ENCODE assay signal across 8 cellular contexts in the genomic region with DNA sequence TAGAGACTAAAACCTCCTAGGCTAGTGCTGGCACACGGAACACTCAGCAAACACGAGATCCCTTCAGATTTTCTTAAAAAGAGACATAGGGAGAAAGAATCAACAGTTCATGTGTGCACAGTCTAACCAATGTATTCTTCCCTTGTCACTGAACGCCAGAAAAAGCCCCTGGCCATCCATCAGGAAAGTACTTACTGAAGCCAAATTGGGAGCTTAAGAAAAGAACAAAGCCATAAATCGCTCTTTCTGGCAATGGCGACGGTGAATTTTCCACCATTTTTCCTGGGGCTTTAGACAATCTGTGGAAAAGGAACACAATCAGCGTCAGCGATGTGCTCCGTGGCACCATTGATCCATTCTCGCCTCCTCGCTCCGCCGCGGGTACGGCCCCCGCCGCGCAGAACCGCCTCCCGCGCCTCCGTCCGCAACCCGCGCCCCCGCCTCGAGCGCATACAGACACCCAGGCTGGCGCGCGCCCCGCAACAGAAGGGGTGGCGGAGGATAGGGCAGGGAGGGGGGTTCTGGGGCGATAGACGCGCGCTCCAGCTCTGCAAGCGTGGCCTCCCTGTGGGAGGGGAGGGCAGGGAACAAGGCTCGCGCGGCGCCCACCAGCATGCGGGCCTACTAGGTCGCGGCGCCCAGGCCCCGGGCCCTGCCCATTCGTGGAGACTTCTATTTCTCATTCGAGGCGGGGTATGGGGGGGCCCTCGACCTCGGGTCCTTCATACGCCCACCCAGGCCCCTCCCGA. TPM values are rescaled to one million over a fixed set of nuclear protein-coding genes. Genes with fewer than 3 reads are reported as not detected.
DNase-seq lines count a peak whose midpoint lies in the region; ATAC-seq and TF ChIP-seq lines count a peak whose summit lies in the region.

No MANE protein-coding gene starts in this region.

- peak overlapping the region; percentile 79 for H3K4me3 Mint-ChIP-seq in activated CD4-positive, alpha-beta memory T cell treated with anti-CD3 and anti-CD28 coated beads, Interleukin-2, amount 10 ng/mL, durations not matched to agents 7 days and 5 days

- no peaks in the 10 kb centered on the region for H3K9me3 Mint-ChIP-seq in activated CD4-positive, alpha-beta memory T cell treated with anti-CD3 and anti-CD28 coated beads, Interleukin-2, amount 10 ng/mL, durations not matched to agents 7 days and 5 days

- peaks cover 36% of the 10 kb centered on the region for H3K4me1 Mint-ChIP-seq in activated CD4-positive, alpha-beta memory T cell treated with anti-CD3 and anti-CD28 coated beads, Interleukin-2, amount 10 ng/mL, durations not matched to agents 7 days and 5 days

- peaks cover 17% of the 10 kb centered on the region for H3K36me3 Mint-ChIP-seq in activated CD4-positive, alpha-beta memory T cell treated with anti-CD3 and anti-CD28 coated beads, Interleukin-2, amount 10 ng/mL, durations not matched to agents 7 days and 5 days (ENCODE audit: low read depth)

- ATAC-seq in GM18511 (IDR thresholded peaks at IDR 0.05; ENCODE audit: unreplicated experiment) (peak; percentile 49), HG03025 (IDR thresholded peaks at IDR 0.05; ENCODE audit: low FRiP score, unreplicated experiment) (peak; percentile 47), esophagus mucosa (peak; percentile 59)

- H3K4me3 ChIP-seq in AG04449 (ENCODE audit: low read depth, low read length) = peak overlapping the region; percentile 71

- CTCF ChIA-PET in AG04449 (lab: Yijun Ruan, JAX) = interaction anchor here (1.0 to 2.8 kb wide), 2 partner anchors 14 to 82 kb away, joined by 4 to 7 read pairs; no protein-coding TSS in a partner anchor
- CTCF ChIA-PET in activated CD4-positive, alpha-beta memory T cell treated with anti-CD3 and anti-CD28 coated beads, Interleukin-2, amount 10 ng/mL, durations not matched to agents 7 days and 5 days (lab: Charles Lee) = interaction anchor here (1.0 to 2.0 kb wide), 3 partner anchors 62 to 491 kb away, joined by 3 to 5 read pairs (median 4); no protein-coding TSS in a partner anchor

- TF ChIP-seq CTCF in AG04449 (IDR thresholded peaks at IDR 0.05; ENCODE audit: insufficient read depth, low read length, missing control alignments) = no peak

- H3K27me3 Mint-ChIP-seq in activated CD4-positive, alpha-beta memory T cell treated with anti-CD3 and anti-CD28 coated beads, Interleukin-2, amount 10 ng/mL, durations not matched to agents 7 days and 5 days = no peaks in the 10 kb centered on the region

- DNase-seq in AG04449 (ENCODE audit: low read depth, low spot score) = no peak
- peak; percentile 77 for DNase-seq in NCI-H2196 (lab: John Stamatoyannopoulos, UW; ENCODE audit: unreplicated experiment)
- DNase-seq in activated CD4-positive, alpha-beta memory T cell treated with anti-CD3 and anti-CD28 coated beads, Interleukin-2, amount 10 ng/mL, durations not matched to agents 7 days and 5 days = peak; percentile 73
- DNase-seq in mucosa of gallbladder (ENCODE audit: low spot score) = peak; percentile 75
- DNase-seq in stromal cell of bone marrow (ENCODE audit: low read depth) = peak; percentile 56

- POLR2A ChIA-PET in AG04449 (lab: Yijun Ruan, JAX) = interaction anchor here (1.1 kb wide), 1 partner anchor 12 kb away, joined by 3 read pairs; no protein-coding TSS in a partner anchor
- POLR2A ChIA-PET in activated CD4-positive, alpha-beta memory T cell treated with anti-CD3 and anti-CD28 coated beads, Interleukin-2, amount 10 ng/mL, durations not matched to agents 7 days and 5 days (lab: Charles Lee) = interaction anchor here (0.9 to 2.2 kb wide), 9 partner anchors 10 to 491 kb away, joined by 3 to 9 read pairs (median 4); a partner anchor contains a TSS

- H3K27ac Mint-ChIP-seq in activated CD4-positive, alpha-beta memory T cell treated with anti-CD3 and anti-CD28 coated beads, Interleukin-2, amount 10 ng/mL, durations not matched to agents 7 days and 5 days = peak overlapping the region; percentile 84

RNA-seq across cellular contexts. Expression of a gene that starts 0.5 kb away (rescaled TPM):
- 10 to 100 TPM; 17.2 TPM for total RNA-seq in activated CD4-positive, alpha-beta memory T cell treated with anti-CD3 and anti-CD28 coated beads, Interleukin-2, amount 10 ng/mL, durations not matched to agents 7 days and 5 days
- total RNA-seq in esophagus mucosa (16.6 TPM), mucosa of gallbladder (28.3 TPM)

RNA-seq across cellular contexts. Expression of a gene that starts 0.6 kb away (rescaled TPM):
- 10 to 100 TPM; 43.9 to 44.5 TPM for total RNA-seq in activated CD4-positive, alpha-beta memory T cell treated with anti-CD3 and anti-CD28 coated beads, Interleukin-2, amount 10 ng/mL, durations not matched to agents 7 days and 5 days
- total RNA-seq in esophagus mucosa (39.8 TPM), mucosa of gallbladder (103 TPM)
